ENCODE assay signal across 1 cellular context in genomic region chr12:120286768-120287490, GRCh38.
TF ChIP-seq lines count a peak whose summit lies in the region.

No MANE protein-coding gene starts in this region.

TF ChIP-seq in H1, 55 proteins besides CTCF, POLR2A, EP300 and RAD21:
- TF ChIP-seq POU5F1 (IDR thresholded peaks at IDR 0.05; ENCODE audit: low read depth, low read length) = no peak
- no peak for TF ChIP-seq SIX5 (IDR thresholded peaks at IDR 0.05; ENCODE audit: low read depth, low read length)
- no peak for TF ChIP-seq PHF8 (conservative IDR thresholded peaks at IDR 0.05; ENCODE audit: low read depth, low read length)
- TF ChIP-seq SIN3A (conservative IDR thresholded peaks at IDR 0.05 in 1 of 2, IDR thresholded peaks at IDR 0.05 in 1 of 2; ENCODE audit: low read depth in 1 of 2, low read length in 2 of 2) = no peak
- no peak for TF ChIP-seq KDM5A (IDR thresholded peaks at IDR 0.05; ENCODE audit: low read length)
- no peak for TF ChIP-seq CHD2 (IDR thresholded peaks at IDR 0.05; ENCODE audit: low read length)
- no peak for TF ChIP-seq GABPA (IDR thresholded peaks at IDR 0.05; ENCODE audit: borderline replicate concordance, insufficient read depth, low read length)
- TF ChIP-seq CHD7 (IDR thresholded peaks at IDR 0.05; ENCODE audit: insufficient replicate concordance, low read length) = no peak
- no peak for TF ChIP-seq CBX8 (IDR thresholded peaks at IDR 0.05; ENCODE audit: borderline replicate concordance, low read depth, low read length)
- TF ChIP-seq HDAC6 (IDR thresholded peaks at IDR 0.05; ENCODE audit: low read depth, low read length) = no peak
- no peak for TF ChIP-seq SP2 (IDR thresholded peaks at IDR 0.05; ENCODE audit: low read length)
- TF ChIP-seq POLR2AphosphoS5 (IDR thresholded peaks at IDR 0.05; ENCODE audit: low read depth, low read length) = no peak
- TF ChIP-seq RBBP5 (IDR thresholded peaks at IDR 0.05; ENCODE audit: borderline replicate concordance, low read depth, low read length) = no peak
- TF ChIP-seq BACH1 (IDR thresholded peaks at IDR 0.05; ENCODE audit: low read length) = no peak
- TF ChIP-seq E2F6 (IDR thresholded peaks at IDR 0.05) = no peak
- TF ChIP-seq TAF1 (IDR thresholded peaks at IDR 0.05; ENCODE audit: low read depth, low read length) = no peak
- no peak for TF ChIP-seq NRF1 (IDR thresholded peaks at IDR 0.05; ENCODE audit: low read depth, low read length)
